Comparison of ENCODE assay signal across 1 cellular context in genomic region chr9:32456564-32456963, GRCh38.
TF ChIP-seq lines count a peak whose summit lies in the region.

No MANE protein-coding gene starts in this region.

TF ChIP-seq in IMR-90, 13 proteins besides CTCF, POLR2A, EP300 and RAD21:
- TF ChIP-seq CHD1 (IDR thresholded peaks at IDR 0.05; ENCODE audit: low read depth, low read length) (no peak), MAZ (IDR thresholded peaks at IDR 0.05; ENCODE audit: borderline replicate concordance, low read depth, low read length) (no peak), RCOR1 (IDR thresholded peaks at IDR 0.05; ENCODE audit: insufficient replicate concordance, low read length) (no peak), NFE2L2 (IDR thresholded peaks at IDR 0.05; ENCODE audit: low read depth, low read length) (no peak)
